Comparison of ENCODE assay signal across 8 cellular contexts in the genomic region with DNA sequence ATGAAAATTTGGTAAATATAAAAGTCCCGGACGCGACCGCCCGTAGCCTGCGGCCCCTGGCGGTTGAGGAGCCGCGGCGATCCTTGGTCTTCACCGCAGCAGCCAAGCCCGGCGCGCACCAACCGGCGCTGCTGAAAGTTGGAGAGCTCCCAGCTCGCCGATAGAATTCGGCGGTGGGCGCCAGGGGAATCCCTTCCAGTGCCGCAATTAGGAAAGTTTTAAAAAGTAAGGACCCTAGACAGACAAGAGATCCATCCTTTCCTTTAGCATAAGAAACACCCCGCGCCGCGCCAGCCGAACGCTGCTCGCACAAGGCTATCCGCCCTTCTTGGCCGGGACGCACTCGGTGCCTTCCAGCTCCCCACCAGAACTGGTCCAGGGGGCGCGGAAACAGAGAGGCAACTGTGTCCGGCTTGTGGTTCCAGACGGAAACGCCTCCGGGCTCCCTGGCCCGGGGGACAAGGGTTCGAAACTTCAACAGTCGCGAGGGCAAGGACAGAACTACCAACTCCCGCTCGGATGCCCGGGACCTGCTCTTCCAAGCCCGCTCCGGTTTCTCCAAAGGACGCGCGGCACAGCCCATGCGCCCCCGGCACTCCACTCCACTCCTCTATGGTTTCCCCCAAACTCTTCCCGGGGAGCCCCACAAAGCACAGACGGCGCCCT.
DNase-seq lines count a peak whose midpoint lies in the region; ATAC-seq and TF ChIP-seq lines count a peak whose summit lies in the region.

No MANE protein-coding gene starts in this region.

- H3K4me1 Mint-ChIP-seq in effector memory CD8-positive, alpha-beta T cell (ENCODE audit: low read depth in 2 of 2) = peaks cover 6 to 7% of the 10 kb centered on the region in 2 donors
- H3K4me1 Mint-ChIP-seq in memory B cell = peaks cover 10% of the 10 kb centered on the region

- H3K36me3 Mint-ChIP-seq in effector memory CD8-positive, alpha-beta T cell (ENCODE audit: insufficient read depth) = no peaks in the 10 kb centered on the region
- H3K36me3 Mint-ChIP-seq in memory B cell = no peaks in the 10 kb centered on the region

- ATAC-seq in RWPE2 (ENCODE audit: low read depth) (peak; percentile 64), memory B cell (ENCODE audit: low read depth) (no peak), GM18873 (IDR thresholded peaks at IDR 0.05; ENCODE audit: low FRiP score, unreplicated experiment) (no peak)
- ATAC-seq in effector memory CD8-positive, alpha-beta T cell (replicated peaks) = no peak

- no peaks in the 10 kb centered on the region for H3K4me1 ChIP-seq in RWPE2 (ENCODE audit: insufficient read depth, poor library complexity, severe bottlenecking)
- peaks cover 0 to 31% (median 15%) of the 10 kb centered on the region in 4 donors for H3K4me1 ChIP-seq in tibial artery

- no peaks in the 10 kb centered on the region for H3K9me3 ChIP-seq in RWPE2 (ENCODE audit: severe bottlenecking)
- H3K9me3 ChIP-seq in tibial artery = no peaks in the 10 kb centered on the region

- no peaks in the 10 kb centered on the region for H3K36me3 ChIP-seq in RWPE2 (ENCODE audit: low read depth)
- H3K36me3 ChIP-seq in tibial artery = no peaks in the 10 kb centered on the region

- H3K27me3 ChIP-seq in RWPE2 (ENCODE audit: insufficient read depth, poor library complexity, severe bottlenecking) = peaks cover 46% of the 10 kb centered on the region
- no peaks in the 10 kb centered on the region for H3K27me3 ChIP-seq in tibial artery

- DNase-seq in EL (peak; percentile 23), GOT3 (lab: John Stamatoyannopoulos, UW) (peak; percentile 55), RWPE2 (ENCODE audit: low spot score) (no peak), memory B cell (ENCODE audit: low spot score in 2 of 2) (peak in 1 of 2 donors; percentile 11), tibial artery (peak; percentile 29 to 66), LoVo (ENCODE audit: low spot score) (no peak)
- DNase-seq in effector memory CD8-positive, alpha-beta T cell = no peak

- H3K27ac ChIP-seq in RWPE2 (ENCODE audit: poor library complexity, severe bottlenecking) (no peak overlapping the region), tibial artery (no peak overlapping the region)

- H3K27me3 Mint-ChIP-seq in effector memory CD8-positive, alpha-beta T cell = peaks cover 52 to 61% of the 10 kb centered on the region in 2 donors
- H3K27me3 Mint-ChIP-seq in memory B cell = peaks cover 16% of the 10 kb centered on the region

- no peaks in the 10 kb centered on the region for H3K9me3 Mint-ChIP-seq in effector memory CD8-positive, alpha-beta T cell
- no peaks in the 10 kb centered on the region for H3K9me3 Mint-ChIP-seq in memory B cell

- no peak overlapping the region for H3K27ac Mint-ChIP-seq in effector memory CD8-positive, alpha-beta T cell
- H3K27ac Mint-ChIP-seq in memory B cell = peak overlapping the region; percentile 6

- H3K4me3 Mint-ChIP-seq in effector memory CD8-positive, alpha-beta T cell = peak overlapping the region; percentile 63
- peak overlapping the region; percentile 88 for H3K4me3 Mint-ChIP-seq in memory B cell

- peak; percentile 30 for TF ChIP-seq CTCF in RWPE2 (IDR thresholded peaks at IDR 0.05; ENCODE audit: poor library complexity, severe bottlenecking)
- TF ChIP-seq CTCF in tibial artery (IDR thresholded peaks at IDR 0.05) = peak; percentile 34 to 45

- intact Hi-C loops in tibial artery (cut with DNase I; ENCODE audit: low total_unique reads) = loop anchor here (5.0 kb wide), 1 partner anchor 423 kb away; no protein-coding TSS in a partner anchor

- H3K4me3 ChIP-seq in RWPE2 (ENCODE audit: severe bottlenecking) (no peak overlapping the region), tibial artery (peak overlapping the region; percentile 73 to 90)

Comparison
In these comparisons a context has a peak if more than half of its experiments do, and no peak if none do; other contexts are left out.
1. DNase-seq: peak in EL (single experiment), GOT3 (single experiment) and tibial artery (2 of 2); none in RWPE2 (single experiment), effector memory CD8-positive, alpha-beta T cell (0 of 3) and LoVo (single experiment).